In the genomic region with DNA sequence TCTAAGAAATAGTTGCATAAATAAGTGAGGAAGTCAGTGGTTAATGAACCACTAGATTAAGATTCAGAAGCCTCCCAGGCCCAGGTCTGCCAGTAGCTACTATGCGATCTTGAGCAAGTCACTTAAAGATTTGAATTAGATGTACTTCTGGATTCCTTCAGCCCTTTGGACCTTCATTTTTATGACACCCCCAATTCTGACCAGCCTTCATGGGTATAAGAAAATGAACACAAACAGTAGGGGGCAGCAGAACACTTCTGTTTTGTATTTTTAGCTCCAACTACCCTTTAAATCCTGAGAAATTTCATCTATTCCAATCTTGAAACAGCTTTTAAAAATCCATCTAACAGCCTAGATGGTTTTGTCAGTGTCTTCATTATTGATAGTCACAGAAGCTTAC, we compare ENCODE assay signal across 10 cellular contexts. TPM values are rescaled to one million over a fixed set of nuclear protein-coding genes. Genes with fewer than 3 reads are reported as not detected.
A peak's percentile ranks its signal among the peaks of the same experiment; 100 is the strongest.
DNase-seq lines count a peak whose midpoint lies in the region; ATAC-seq and TF ChIP-seq lines count a peak whose summit lies in the region.
"Had no signal": no experiment of that assay in that cellular context is flagged by ENCODE, and none has a peak within 500 bp of the region (broad histone marks: within the 10 kb centered on the region; RNA-seq: fewer than 3 reads in every experiment).

No MANE protein-coding gene starts in this region.

- H3K27me3 ChIP-seq in body of pancreas: no peaks in the 10 kb centered on the region

- WGBS in body of pancreas, 2 donors: 17 to 42% methylated on average over 1 of the region's 1 CpG

- TF ChIP-seq POLR2A in body of pancreas (IDR thresholded peaks at IDR 0.05): no peak

- POLR2A ChIA-PET in activated CD8-positive, alpha-beta T cell treated with anti-CD3 and anti-CD28 coated beads, Interleukin-2, amount 10 ng/mL, durations not matched to agents 7 days and 5 days (lab: Charles Lee): no interaction called here

- H3K4me3 Mint-ChIP-seq in Calu3 (ENCODE audit: low read depth, unreplicated experiment): no peak overlapping the region
- H3K4me3 Mint-ChIP-seq in activated T-cell treated with anti-CD3 and anti-CD28 coated beads, Interleukin-2, amount 50 U/mL, for 72 hours: no peak overlapping the region
- no peak overlapping the region for H3K4me3 Mint-ChIP-seq in activated CD8-positive, alpha-beta T cell treated with anti-CD3 and anti-CD28 coated beads, Interleukin-2, amount 10 ng/mL, durations not matched to agents 7 days and 5 days
- H3K4me3 Mint-ChIP-seq: memory B cell had no signal

- CTCF ChIA-PET in Calu3 (lab: Charles Lee): interaction anchor here (0.6 to 0.8 kb wide), 2 partner anchors 281 to 596 kb away, joined by 3 to 4 read pairs; no protein-coding TSS in a partner anchor
- CTCF ChIA-PET in activated CD8-positive, alpha-beta T cell treated with anti-CD3 and anti-CD28 coated beads, Interleukin-2, amount 10 ng/mL, durations not matched to agents 7 days and 5 days (lab: Charles Lee): no interaction called here

- no peaks in the 10 kb centered on the region for H3K9me3 ChIP-seq in body of pancreas
- no peaks in the 10 kb centered on the region for H3K9me3 ChIP-seq in mucosa of descending colon

- H3K9me3 Mint-ChIP-seq in Calu3 (ENCODE audit: low read depth, unreplicated experiment): no peaks in the 10 kb centered on the region
- H3K9me3 Mint-ChIP-seq in activated T-cell treated with anti-CD3 and anti-CD28 coated beads, Interleukin-2, amount 50 U/mL, for 72 hours: peaks cover 0 to 5% of the 10 kb centered on the region in 2 donors
- no peaks in the 10 kb centered on the region for H3K9me3 Mint-ChIP-seq in activated CD8-positive, alpha-beta T cell treated with anti-CD3 and anti-CD28 coated beads, Interleukin-2, amount 10 ng/mL, durations not matched to agents 7 days and 5 days (ENCODE audit: insufficient read depth)
- H3K9me3 Mint-ChIP-seq: memory B cell had no signal

- BruUV-seq in Calu3 (replicated peaks; lab: Mats Ljungman, UMichigan): no TSS peak

- peaks cover 27% of the 10 kb centered on the region for H3K4me1 Mint-ChIP-seq in Calu3 (ENCODE audit: low read depth, unreplicated experiment)
- H3K4me1 Mint-ChIP-seq in activated T-cell treated with anti-CD3 and anti-CD28 coated beads, Interleukin-2, amount 50 U/mL, for 72 hours (ENCODE audit: low read depth): no peaks in the 10 kb centered on the region
- H3K4me1 Mint-ChIP-seq in activated CD8-positive, alpha-beta T cell treated with anti-CD3 and anti-CD28 coated beads, Interleukin-2, amount 10 ng/mL, durations not matched to agents 7 days and 5 days (ENCODE audit: low read depth): no peaks in the 10 kb centered on the region
- H3K4me1 Mint-ChIP-seq: memory B cell had no signal

- no peaks in the 10 kb centered on the region for H3K27me3 Mint-ChIP-seq in Calu3 (ENCODE audit: unreplicated experiment)
- H3K27me3 Mint-ChIP-seq in activated T-cell treated with anti-CD3 and anti-CD28 coated beads, Interleukin-2, amount 50 U/mL, for 72 hours (ENCODE audit: low read depth): no peaks in the 10 kb centered on the region
- no peaks in the 10 kb centered on the region for H3K27me3 Mint-ChIP-seq in activated CD8-positive, alpha-beta T cell treated with anti-CD3 and anti-CD28 coated beads, Interleukin-2, amount 10 ng/mL, durations not matched to agents 7 days and 5 days (ENCODE audit: low read depth)
- H3K27me3 Mint-ChIP-seq: memory B cell had no signal

- DNase-seq in Calu3 (no peak), LHCN-M2 (ENCODE audit: low read depth) (peak; percentile 45), body of pancreas (peak in 1 of 4 donors; percentile 16), mucosa of descending colon (peak in 1 of 3 donors; percentile 53), occipital lobe (lab: John Stamatoyannopoulos, UW) (no peak)
- DNase-seq in activated T-cell treated with anti-CD3 and anti-CD28 coated beads, Interleukin-2, amount 50 U/mL, for 72 hours: no peak
- DNase-seq in activated CD8-positive, alpha-beta T cell treated with anti-CD3 and anti-CD28 coated beads, Interleukin-2, amount 10 ng/mL, durations not matched to agents 7 days and 5 days: no peak

- intact Hi-C loops in Calu3 (cut with micrococcal nuclease; ENCODE audit: unreplicated experiment): loop anchor here (10.0 kb wide), 2 partner anchors 273 to 277 kb away; no protein-coding TSS in a partner anchor
- intact Hi-C loops in body of pancreas (cut with DNase I): no loop called here
- intact Hi-C loops in mucosa of descending colon (cut with DNase I, micrococcal nuclease): no loop called here

- H3K36me3 Mint-ChIP-seq in Calu3 (ENCODE audit: insufficient read depth, unreplicated experiment): peaks cover 20% of the 10 kb centered on the region
- H3K36me3 Mint-ChIP-seq in activated T-cell treated with anti-CD3 and anti-CD28 coated beads, Interleukin-2, amount 50 U/mL, for 72 hours (ENCODE audit: insufficient read depth in 2 of 2): no peaks in the 10 kb centered on the region
- no peaks in the 10 kb centered on the region for H3K36me3 Mint-ChIP-seq in activated CD8-positive, alpha-beta T cell treated with anti-CD3 and anti-CD28 coated beads, Interleukin-2, amount 10 ng/mL, durations not matched to agents 7 days and 5 days (ENCODE audit: low read depth)
- H3K36me3 Mint-ChIP-seq: memory B cell had no signal

- H3K4me3 ChIP-seq in body of pancreas (no peak overlapping the region), mucosa of descending colon (no peak overlapping the region)

- no peak overlapping the region for H3K27ac Mint-ChIP-seq in Calu3 (ENCODE audit: unreplicated experiment)
- no peak overlapping the region for H3K27ac Mint-ChIP-seq in activated T-cell treated with anti-CD3 and anti-CD28 coated beads, Interleukin-2, amount 50 U/mL, for 72 hours
- H3K27ac Mint-ChIP-seq in activated CD8-positive, alpha-beta T cell treated with anti-CD3 and anti-CD28 coated beads, Interleukin-2, amount 10 ng/mL, durations not matched to agents 7 days and 5 days: no peak overlapping the region
- H3K27ac Mint-ChIP-seq: memory B cell had no signal

- H3K4me1 ChIP-seq in body of pancreas (no peaks in the 10 kb centered on the region), mucosa of descending colon (ENCODE audit: low read depth) (no peaks in the 10 kb centered on the region)

- TF ChIP-seq CTCF in Calu3 (IDR thresholded peaks at IDR 0.05; ENCODE audit: unreplicated experiment): peak; percentile 38
- peak; percentile 27 to 58 (median 34) for TF ChIP-seq CTCF in body of pancreas (IDR thresholded peaks at IDR 0.05)
- no peak for TF ChIP-seq CTCF in mucosa of descending colon (IDR thresholded peaks at IDR 0.05)

- ATAC-seq in body of pancreas (no peak), mucosa of descending colon (peak; percentile 15), GM21619 (IDR thresholded peaks at IDR 0.05; ENCODE audit: unreplicated experiment) (no peak)
- no peak for ATAC-seq in activated T-cell treated with anti-CD3 and anti-CD28 coated beads, Interleukin-2, amount 50 U/mL, for 72 hours (replicated peaks in 1 of 2)
- no peak for ATAC-seq in activated CD8-positive, alpha-beta T cell treated with anti-CD3 and anti-CD28 coated beads, Interleukin-2, amount 10 ng/mL, durations not matched to agents 7 days and 5 days

- no peaks in the 10 kb centered on the region for H3K36me3 ChIP-seq in body of pancreas (replicated peaks in 1 of 2; ENCODE audit: insufficient read depth in 1 of 2, low read depth in 2 of 2)
- no peaks in the 10 kb centered on the region for H3K36me3 ChIP-seq in mucosa of descending colon (ENCODE audit: low read depth)

- H3K27ac ChIP-seq in body of pancreas: no peak overlapping the region

RNA-seq across cellular contexts. Expression of a gene that starts 19.0 kb away (rescaled TPM):
- total RNA-seq in Calu3 (2022) (80.9 and 99.6 TPM in 2 replicates), LHCN-M2 (2014; rRNA removed) (44.5 and 54.7 TPM in 2 replicates), body of pancreas (10 to 100 TPM in 1 of 2 donors, 1 to 10 TPM in 1; 3.6 to 12.7 TPM), mucosa of descending colon (10 to 100 TPM in 1 of 3 donors, 1 to 10 TPM in 2; 3.4 to 43.4 (median 5.3) TPM), occipital lobe (43.4 TPM)
- polyA plus RNA-seq in LHCN-M2 (2012): 16.2 TPM
- total RNA-seq in activated T-cell treated with anti-CD3 and anti-CD28 coated beads, Interleukin-2, amount 50 U/mL, for 72 hours: not detected
- not detected for total RNA-seq in activated CD8-positive, alpha-beta T cell treated with anti-CD3 and anti-CD28 coated beads, Interleukin-2, amount 10 ng/mL, durations not matched to agents 7 days and 5 days
- total RNA-seq: activated CD8-positive, alpha-beta memory T cell treated with anti-CD3 and anti-CD28 coated beads for 36 hours had no signal

Comparison
In these comparisons a context has a peak if more than half of its experiments do, and no peak if none do; other contexts are left out.
1. RNA of a gene that starts 19.0 kb away (total RNA-seq): 80.9 to 99.6 TPM in Calu3, 44.5 to 54.7 TPM in LHCN-M2, 43.4 TPM in occipital lobe (single experiment), 3.6 to 12.7 TPM in body of pancreas and 3.4 to 43.4 TPM in mucosa of descending colon; not detected in activated CD8-positive, alpha-beta T cell treated with anti-CD3 and anti-CD28 coated beads, Interleukin-2, amount 10 ng/mL, durations not matched to agents 7 days and 5 days and not detected in activated T-cell treated with anti-CD3 and anti-CD28 coated beads, Interleukin-2, amount 50 U/mL, for 72 hours; every median in the first group is over 4 times any median in the second.